In genomic region chr17:45197555-45198334, GRCh38 we compare ENCODE assay signal across 1 cellular context.
TF ChIP-seq lines count a peak whose summit lies in the region.

No MANE protein-coding gene starts in this region.

TF ChIP-seq in HepG2, 621 proteins besides CTCF, POLR2A, EP300 and RAD21 (continued from another document):
- TF ChIP-seq PBX3 (CRISPR knock-in tag; IDR thresholded peaks at IDR 0.05; ENCODE audit: borderline replicate concordance) (no peak), NONO (IDR thresholded peaks at IDR 0.05) (no peak), NONO (CRISPR knock-in tag; conservative IDR thresholded peaks at IDR 0.05) (peak; percentile 86), ZSCAN29 (CRISPR knock-in tag; conservative IDR thresholded peaks at IDR 0.05) (peak; percentile 92)
